10 cellular contexts compared by ENCODE assay signal in genomic region chr12:64180951-64181350, GRCh38. TPM values are rescaled to one million over a fixed set of nuclear protein-coding genes. Genes with fewer than 3 reads are reported as not detected.
DNase-seq lines count a peak whose midpoint lies in the region; ATAC-seq and TF ChIP-seq lines count a peak whose summit lies in the region.
"Had no signal": no experiment of that assay in that cellular context is flagged by ENCODE, and none has a peak within 500 bp of the region (broad histone marks: within the 10 kb centered on the region; RNA-seq: fewer than 3 reads in every experiment).

No MANE protein-coding gene starts in this region.

- H3K36me3 ChIP-seq in SJSA1 (no peaks in the 10 kb centered on the region), fibroblast of lung (ENCODE audit: control insufficient read depth, insufficient read depth, low read length) (no peaks in the 10 kb centered on the region), parathyroid adenoma (ENCODE audit: control insufficient read depth, insufficient read depth, low read length) (no peaks in the 10 kb centered on the region), mucosa of descending colon (ENCODE audit: low read depth) (no peaks in the 10 kb centered on the region)
- no peaks in the 10 kb centered on the region for H3K36me3 ChIP-seq in naive thymus-derived CD4-positive, alpha-beta T cell (ENCODE audit: control insufficient read depth in 2 of 3, insufficient read depth in 3 of 3, low read length in 3 of 3)

- ATAC-seq in naive thymus-derived CD4-positive, alpha-beta T cell = no peak
- ATAC-seq in mucosa of descending colon = no peak
- ATAC-seq: activated CD4-positive, CD25-positive, alpha-beta regulatory T cell treated with anti-CD3 and anti-CD28 coated beads, Interleukin-2, amount 50 U/mL, for 24 hours had no signal

- no peaks in the 10 kb centered on the region for H4K20me1 ChIP-seq in fibroblast of lung (ENCODE audit: control insufficient read depth, extremely low read depth, insufficient read depth, low read length)

- H3K27ac Mint-ChIP-seq in naive thymus-derived CD4-positive, alpha-beta T cell = no peak overlapping the region
- H3K27ac Mint-ChIP-seq in activated T-helper 1 cell treated with anti-CD3 and anti-CD28 coated beads, Interleukin-12 subunit alpha, Interleukin-12 subunit beta, Interleukin-2, Interleukin-4 antibody, amounts not matched to agents 30 ng/mL and 10 ng/mL and 1 ng/mL, durations not matched to agents 14 hours and 24 hours and 36 hours = no peak overlapping the region
- H3K27ac Mint-ChIP-seq: CD4-positive, CD25-positive, alpha-beta regulatory T cell had no signal

- peaks cover 0 to 28% (median 20%) of the 10 kb centered on the region in 5 donors for H3K36me3 Mint-ChIP-seq in naive thymus-derived CD4-positive, alpha-beta T cell
- no peaks in the 10 kb centered on the region for H3K36me3 Mint-ChIP-seq in activated T-helper 1 cell treated with anti-CD3 and anti-CD28 coated beads, Interleukin-12 subunit alpha, Interleukin-12 subunit beta, Interleukin-2, Interleukin-4 antibody, amounts not matched to agents 30 ng/mL and 10 ng/mL and 1 ng/mL, durations not matched to agents 14 hours and 24 hours and 36 hours (ENCODE audit: low read depth)

- peaks cover 39% of the 10 kb centered on the region for H3K4me1 ChIP-seq in SJSA1 (replicated peaks)
- H3K4me1 ChIP-seq in fibroblast of lung (ENCODE audit: control insufficient read depth, extremely low read depth, insufficient read depth, low read length) = peaks cover 36% of the 10 kb centered on the region
- H3K4me1 ChIP-seq in parathyroid adenoma = peaks cover 12% of the 10 kb centered on the region
- no peaks in the 10 kb centered on the region for H3K4me1 ChIP-seq in naive thymus-derived CD4-positive, alpha-beta T cell (ENCODE audit: control insufficient read depth in 2 of 2, insufficient read depth in 2 of 2, low read length in 2 of 2)
- no peaks in the 10 kb centered on the region for H3K4me1 ChIP-seq in mucosa of descending colon (ENCODE audit: low read depth)

- POLR2A ChIA-PET in naive thymus-derived CD4-positive, alpha-beta T cell (lab: Charles Lee) = no interaction called here

- peak overlapping the region; percentile 65 for H3K4me2 ChIP-seq in fibroblast of lung (ENCODE audit: extremely low read depth, insufficient read depth, low read length)
- H3K4me2 ChIP-seq in parathyroid adenoma (ENCODE audit: low read length) = peak overlapping the region; percentile 32

- CTCF ChIA-PET in naive thymus-derived CD4-positive, alpha-beta T cell (lab: Charles Lee) = no interaction called here

- H3K4me3 ChIP-seq in AG10803 (ENCODE audit: low read length) (peak overlapping the region; percentile 28), SJSA1 (no peak overlapping the region), fibroblast of lung (replicated peaks in 1 of 4; ENCODE audit: control extremely low read depth in 1 of 4, insufficient read depth in 1 of 4, low read depth in 3 of 4, low read length in 4 of 4) (peak overlapping the region in 2 of 4 experiments; percentile 15 to 21), parathyroid adenoma (ENCODE audit: low read depth, low read length) (no peak overlapping the region), mucosa of descending colon (no peak overlapping the region)
- no peak overlapping the region for H3K4me3 ChIP-seq in naive thymus-derived CD4-positive, alpha-beta T cell (ENCODE audit: low read length)

- H3K9ac ChIP-seq in fibroblast of lung (ENCODE audit: insufficient read depth, low read length) (peak overlapping the region; percentile 10), parathyroid adenoma (no peak overlapping the region)

- H3K9me3 Mint-ChIP-seq in naive thymus-derived CD4-positive, alpha-beta T cell = peaks cover 0 to 2% (median 0%) of the 10 kb centered on the region in 11 donors
- H3K9me3 Mint-ChIP-seq in activated T-helper 1 cell treated with anti-CD3 and anti-CD28 coated beads, Interleukin-12 subunit alpha, Interleukin-12 subunit beta, Interleukin-2, Interleukin-4 antibody, amounts not matched to agents 30 ng/mL and 10 ng/mL and 1 ng/mL, durations not matched to agents 14 hours and 24 hours and 36 hours = no peaks in the 10 kb centered on the region

- no peak overlapping the region for H3K4me3 Mint-ChIP-seq in naive thymus-derived CD4-positive, alpha-beta T cell
- no peak overlapping the region for H3K4me3 Mint-ChIP-seq in activated T-helper 1 cell treated with anti-CD3 and anti-CD28 coated beads, Interleukin-12 subunit alpha, Interleukin-12 subunit beta, Interleukin-2, Interleukin-4 antibody, amounts not matched to agents 30 ng/mL and 10 ng/mL and 1 ng/mL, durations not matched to agents 14 hours and 24 hours and 36 hours
- H3K4me3 Mint-ChIP-seq: CD4-positive, CD25-positive, alpha-beta regulatory T cell had no signal

- intact Hi-C loops in naive thymus-derived CD4-positive, alpha-beta T cell (cut with micrococcal nuclease) = no loop called here
- intact Hi-C loops in mucosa of descending colon (cut with DNase I, micrococcal nuclease) = loop anchor here in 1 of 2 donors (5.0 kb wide), 1 partner anchor 339 kb away; the partner anchor contains the start of gene SRGAP1
- intact Hi-C loops in activated T-helper 1 cell treated with anti-CD3 and anti-CD28 coated beads, Interleukin-12 subunit alpha, Interleukin-12 subunit beta, Interleukin-2, Interleukin-4 antibody, amounts not matched to agents 30 ng/mL and 10 ng/mL and 1 ng/mL, durations not matched to agents 14 hours and 24 hours and 36 hours (cut with micrococcal nuclease) = no loop called here

- H3K4me1 Mint-ChIP-seq in naive thymus-derived CD4-positive, alpha-beta T cell = no peaks in the 10 kb centered on the region
- H3K4me1 Mint-ChIP-seq in activated T-helper 1 cell treated with anti-CD3 and anti-CD28 coated beads, Interleukin-12 subunit alpha, Interleukin-12 subunit beta, Interleukin-2, Interleukin-4 antibody, amounts not matched to agents 30 ng/mL and 10 ng/mL and 1 ng/mL, durations not matched to agents 14 hours and 24 hours and 36 hours (ENCODE audit: low read depth) = no peaks in the 10 kb centered on the region
- H3K4me1 Mint-ChIP-seq: CD4-positive, CD25-positive, alpha-beta regulatory T cell had no signal

- H2AFZ ChIP-seq in fibroblast of lung (ENCODE audit: low read length) (no peak overlapping the region), parathyroid adenoma (peak overlapping the region; percentile 49)

- H3K27me3 ChIP-seq in SJSA1 (replicated peaks) (no peaks in the 10 kb centered on the region), fibroblast of lung (ENCODE audit: control insufficient read depth, insufficient read depth, low read length) (no peaks in the 10 kb centered on the region), parathyroid adenoma (ENCODE audit: control insufficient read depth, insufficient read depth, low read length) (no peaks in the 10 kb centered on the region)
- no peaks in the 10 kb centered on the region for H3K27me3 ChIP-seq in naive thymus-derived CD4-positive, alpha-beta T cell (ENCODE audit: control insufficient read depth in 2 of 2, insufficient read depth in 2 of 2, low read length in 2 of 2)

- peak; percentile 81 for DNase-seq in AG10803 (ENCODE audit: low read depth)
- DNase-seq in SJSA1 (ENCODE audit: low read depth in 1 of 2, low spot score in 2 of 2) = peak; percentile 50 to 68
- peak; percentile 71 to 80 for DNase-seq in fibroblast of lung (ENCODE audit: low read depth in 2 of 2)
- DNase-seq in naive thymus-derived CD4-positive, alpha-beta T cell = no peak
- no peak for DNase-seq in mucosa of descending colon
- DNase-seq in activated T-helper 1 cell treated with anti-CD3 and anti-CD28 coated beads, Interleukin-12 subunit alpha, Interleukin-12 subunit beta, Interleukin-2, Interleukin-4 antibody, amounts not matched to agents 30 ng/mL and 10 ng/mL and 1 ng/mL, durations not matched to agents 14 hours and 24 hours and 36 hours (ENCODE audit: low spot score) = no peak
- no peak for DNase-seq in GM19240 (ENCODE audit: insufficient read length, low spot score)
- DNase-seq: CD4-positive, CD25-positive, alpha-beta regulatory T cell had no signal

- peaks cover 0 to 3% (median 0%) of the 10 kb centered on the region in 5 donors for H3K27me3 Mint-ChIP-seq in naive thymus-derived CD4-positive, alpha-beta T cell
- H3K27me3 Mint-ChIP-seq in activated T-helper 1 cell treated with anti-CD3 and anti-CD28 coated beads, Interleukin-12 subunit alpha, Interleukin-12 subunit beta, Interleukin-2, Interleukin-4 antibody, amounts not matched to agents 30 ng/mL and 10 ng/mL and 1 ng/mL, durations not matched to agents 14 hours and 24 hours and 36 hours (ENCODE audit: insufficient read depth) = peaks cover 2% of the 10 kb centered on the region
- H3K27me3 Mint-ChIP-seq: CD4-positive, CD25-positive, alpha-beta regulatory T cell had no signal

- TF ChIP-seq CTCF in AG10803 (conservative IDR thresholded peaks at IDR 0.05; ENCODE audit: low read length) = no peak
- no peak for TF ChIP-seq CTCF in fibroblast of lung (conservative IDR thresholded peaks at IDR 0.05 in 1 of 2, IDR thresholded peaks at IDR 0.05 in 1 of 2; ENCODE audit: low read depth in 1 of 2, low read length in 2 of 2)
- no peak for TF ChIP-seq CTCF in parathyroid adenoma (IDR thresholded peaks at IDR 0.05)
- TF ChIP-seq CTCF in mucosa of descending colon (IDR thresholded peaks at IDR 0.05) = no peak

- H3K9me3 ChIP-seq in SJSA1 (replicated peaks) = no peaks in the 10 kb centered on the region
- no peaks in the 10 kb centered on the region for H3K9me3 ChIP-seq in fibroblast of lung (ENCODE audit: control insufficient read depth, insufficient read depth, low read depth, low read length)
- H3K9me3 ChIP-seq in parathyroid adenoma (ENCODE audit: control insufficient read depth, low read length) = no peaks in the 10 kb centered on the region
- no peaks in the 10 kb centered on the region for H3K9me3 ChIP-seq in naive thymus-derived CD4-positive, alpha-beta T cell (ENCODE audit: control insufficient read depth in 2 of 3, low read length in 3 of 3)
- H3K9me3 ChIP-seq in mucosa of descending colon = no peaks in the 10 kb centered on the region

- H3K27ac ChIP-seq in SJSA1 = peak overlapping the region; percentile 98
- H3K27ac ChIP-seq in fibroblast of lung (ENCODE audit: insufficient read depth, low read length) = peak overlapping the region; percentile 90
- H3K27ac ChIP-seq in parathyroid adenoma = peak overlapping the region; percentile 25
- no peak overlapping the region for H3K27ac ChIP-seq in naive thymus-derived CD4-positive, alpha-beta T cell (ENCODE audit: low read depth, low read length)

- H3K79me2 ChIP-seq in fibroblast of lung (ENCODE audit: control insufficient read depth, insufficient read depth, low read length) (no peaks in the 10 kb centered on the region), parathyroid adenoma (no peaks in the 10 kb centered on the region)

RNA-seq across cellular contexts. Expression of gene KICS2, which starts 41.1 kb away (rescaled TPM):
- total RNA-seq in SJSA1 (2014; rRNA removed; shearing (Covaris generic)) = 1.8 and 2.8 TPM in 2 replicates
- total RNA-seq in fibroblast of lung (8.5 and 9.7 TPM in 2 replicates), mucosa of descending colon (1 to 10 TPM; 5.4 to 6.7 (median 5.4) TPM)
- polyA plus RNA-seq in fibroblast of lung = 3.2 and 4.2 TPM in 2 replicates
- 2.2 and 3.0 TPM in 2 replicates for polyA plus RNA-seq in fibroblast of lung (2012)
- 3.9 and 5.2 TPM in 2 replicates for polyA minus RNA-seq in fibroblast of lung (ENCODE audit: low replicate concordance)
- total RNA-seq in naive thymus-derived CD4-positive, alpha-beta T cell = 10 to 100 TPM; 11.7 to 26.9 (median 19.5) TPM
- 10 to 100 TPM; 11.3 to 12.4 TPM for polyA plus RNA-seq in naive thymus-derived CD4-positive, alpha-beta T cell
- total RNA-seq in activated T-helper 1 cell treated with anti-CD3 and anti-CD28 coated beads, Interleukin-12 subunit alpha, Interleukin-12 subunit beta, Interleukin-2, Interleukin-4 antibody, amounts not matched to agents 30 ng/mL and 10 ng/mL and 1 ng/mL, durations not matched to agents 14 hours and 24 hours and 36 hours = 12.7 and 14.9 TPM in 2 replicates

Comparison
In these comparisons a context has a peak if more than half of its experiments do, and no peak if none do; other contexts are left out.
1. DNase-seq: peak in AG10803 (single experiment), SJSA1 (2 of 2) and fibroblast of lung (2 of 2); none in naive thymus-derived CD4-positive, alpha-beta T cell (0 of 9), mucosa of descending colon (0 of 3), activated T-helper 1 cell treated with anti-CD3 and anti-CD28 coated beads, Interleukin-12 subunit alpha, Interleukin-12 subunit beta, Interleukin-2, Interleukin-4 antibody, amounts not matched to agents 30 ng/mL and 10 ng/mL and 1 ng/mL, durations not matched to agents 14 hours and 24 hours and 36 hours (single experiment) and GM19240 (single experiment).